Comparison of ENCODE assay signal across 6 cellular contexts in the genomic region with DNA sequence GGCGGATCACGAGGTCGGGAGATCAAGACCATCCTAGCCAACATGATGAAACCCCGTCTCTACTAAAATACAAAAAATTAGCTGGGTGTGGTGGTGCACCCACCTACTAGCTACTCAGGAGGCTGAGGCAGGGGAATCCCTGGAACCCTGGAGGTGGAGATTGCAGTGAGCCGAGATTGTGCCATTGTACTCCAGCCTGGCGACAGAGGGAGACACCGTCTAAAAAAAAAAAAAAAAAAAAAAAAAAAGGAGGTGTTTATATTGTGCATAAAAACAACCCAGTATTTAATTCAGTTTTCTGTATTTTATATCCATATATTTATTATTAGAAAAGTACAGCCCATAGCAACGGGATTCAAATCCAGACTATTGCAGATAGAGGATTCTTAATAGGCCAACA.
"Had no signal": no experiment of that assay in that cellular context is flagged by ENCODE, and none has a peak within 500 bp of the region (broad histone marks: within the 10 kb centered on the region; RNA-seq: fewer than 3 reads in every experiment).

No MANE protein-coding gene starts in this region.

- FAIRE-seq: HepG2, HTR-8/SVneo, K562 had no signal

- H3K4me3 ChIP-seq: K562 had no signal

- ATAC-seq: HepG2, K562 had no signal

- DNase-seq: IMR-90, KBM-7 had no signal

- H3K27ac ChIP-seq: HL-60 had no signal
